In the genomic region with DNA sequence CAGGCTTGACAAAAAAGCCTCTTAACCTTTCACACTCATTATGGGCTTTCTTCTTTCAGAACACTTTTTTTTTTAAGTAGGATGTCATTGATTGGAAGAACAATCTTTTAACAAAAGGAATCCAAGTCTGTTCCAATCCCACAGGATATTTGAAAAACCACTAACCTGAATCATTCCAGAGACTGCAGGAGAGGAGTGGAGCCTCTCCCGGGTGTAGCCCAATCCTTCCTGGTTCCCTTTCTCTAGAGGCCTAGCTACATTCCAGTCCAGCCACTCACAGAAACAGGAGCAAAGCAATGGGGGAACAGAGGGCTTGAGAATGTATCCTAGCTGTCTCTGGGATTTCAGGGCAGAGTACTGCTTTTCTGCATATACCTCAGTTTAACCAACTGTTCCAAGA, we compare ENCODE assay signal across 16 cellular contexts. TPM values are rescaled to one million over a fixed set of nuclear protein-coding genes. Genes with fewer than 3 reads are reported as not detected.
A peak's percentile ranks its signal among the peaks of the same experiment; 100 is the strongest.
DNase-seq lines count a peak whose midpoint lies in the region; ATAC-seq and TF ChIP-seq lines count a peak whose summit lies in the region.
"Had no signal": no experiment of that assay in that cellular context is flagged by ENCODE, and none has a peak within 500 bp of the region (broad histone marks: within the 10 kb centered on the region; RNA-seq: fewer than 3 reads in every experiment).

No MANE protein-coding gene starts in this region.

- H3K23ac ChIP-seq in trophoblast cell (ENCODE audit: low read length): no peak overlapping the region

- H2AFZ ChIP-seq in PC-9 (0 out of 2 replicates have a peak overlapping the region, but pooled peaks have one; percentile 46), trophoblast cell (ENCODE audit: insufficient read depth, low read length, poor library complexity) (no peak overlapping the region)

- H3K79me2 ChIP-seq in PC-9 (ENCODE audit: low read depth) (no peaks in the 10 kb centered on the region), trophoblast cell (ENCODE audit: control insufficient read depth, insufficient read depth, low read length, poor library complexity) (peaks cover 3% of the 10 kb centered on the region)

- H3K4me3 ChIP-seq in PC-9 (no peak overlapping the region), trophoblast cell (ENCODE audit: low read depth, low read length) (no peak overlapping the region)
- H3K4me3 ChIP-seq: left ventricle myocardium inferior had no signal

- H3K14ac ChIP-seq in trophoblast cell (ENCODE audit: low read length): no peak overlapping the region

- peaks cover 29% of the 10 kb centered on the region for H3K79me1 ChIP-seq in trophoblast cell (ENCODE audit: low read length)

- no peaks in the 10 kb centered on the region for H4K20me1 ChIP-seq in PC-9 (ENCODE audit: insufficient read depth)

- no CpG with 5 or more reads among the region's 1 CpG for WGBS in trophoblast cell (ENCODE audit: extremely low coverage, insufficient coverage, insufficient read length)

- no peaks in the 10 kb centered on the region for H3K9me2 ChIP-seq in PC-9 (ENCODE audit: insufficient read depth)

- no peak overlapping the region for H2AK5ac ChIP-seq in trophoblast cell (ENCODE audit: low read length)

- H4K91ac ChIP-seq in trophoblast cell (ENCODE audit: low read depth, low read length): no peak overlapping the region

- H3K4me1 ChIP-seq in ES-I3 (ENCODE audit: insufficient read depth, low read length): peaks cover 26% of the 10 kb centered on the region
- 0 out of 2 replicates have a peak, but pooled peaks cover 7% of the 10 kb centered on the region for H3K4me1 ChIP-seq in PC-9 (replicated peaks; ENCODE audit: insufficient read depth)
- peaks cover 13 to 19% of the 10 kb centered on the region in 2 experiments for H3K4me1 ChIP-seq in trophoblast cell (ENCODE audit: control insufficient read depth in 1 of 2, insufficient read depth in 2 of 2, low read length in 2 of 2)

- CTCF ChIA-PET in PC-9 (lab: Charles Lee): interaction anchor here (0.6 to 2.6 kb wide), 9 partner anchors 20 to 391 kb away, joined by 3 to 53 read pairs (median 7); no protein-coding TSS in a partner anchor

- H3K9me3 ChIP-seq in ES-I3 (ENCODE audit: control insufficient read depth, insufficient read depth, low read length): no peaks in the 10 kb centered on the region
- no peaks in the 10 kb centered on the region for H3K9me3 ChIP-seq in PC-9 (ENCODE audit: insufficient read depth, low read depth)
- H3K9me3 ChIP-seq in trophoblast cell (ENCODE audit: insufficient read depth, low read depth, low read length): no peaks in the 10 kb centered on the region

- no peak overlapping the region for H2BK12ac ChIP-seq in trophoblast cell (ENCODE audit: low read length)

- H3K27ac ChIP-seq in PC-9: 0 out of 2 replicates have a peak overlapping the region, but pooled peaks have one; percentile 5
- H3K27ac ChIP-seq in trophoblast cell (ENCODE audit: low read depth, low read length): peak overlapping the region; percentile 87
- H3K27ac ChIP-seq: left ventricle myocardium inferior had no signal

- H3K18ac ChIP-seq in trophoblast cell (ENCODE audit: low read length): no peak overlapping the region

- H3K4ac ChIP-seq in trophoblast cell (ENCODE audit: low read depth, low read length): no peak overlapping the region

- no TSS peak for BruUV-seq in PC-9 (replicated peaks; lab: Mats Ljungman, UMichigan)

- peak overlapping the region; percentile 78 for H2BK5ac ChIP-seq in trophoblast cell (ENCODE audit: low read depth, low read length, poor library complexity)

- intact Hi-C loops in PC-9 (cut with micrococcal nuclease; ENCODE audit: unreplicated experiment): loop anchor here (1.0 to 5.0 kb wide), 5 partner anchors 23 to 381 kb away; a partner anchor contains a TSS

- no peak overlapping the region for H2BK120ac ChIP-seq in trophoblast cell (ENCODE audit: insufficient read depth, low read length, poor library complexity)

- H4K8ac ChIP-seq in trophoblast cell (ENCODE audit: low read depth, low read length): no peak overlapping the region

- TF ChIP-seq CTCF in PC-9 (conservative IDR thresholded peaks at IDR 0.05): no peak

- H3K36me3 ChIP-seq in ES-I3 (ENCODE audit: insufficient read depth, low read length) (no peaks in the 10 kb centered on the region), PC-9 (ENCODE audit: low read depth) (no peaks in the 10 kb centered on the region), trophoblast cell (ENCODE audit: control insufficient read depth in 1 of 2, insufficient read depth in 2 of 2, low read length in 2 of 2) (peaks cover 12% of the 10 kb centered on the region in 2 experiments)
- H3K36me3 ChIP-seq: left ventricle myocardium inferior had no signal

- H4K12ac ChIP-seq in trophoblast cell (ENCODE audit: low read depth, low read length): no peak overlapping the region

- ATAC-seq in esophagus mucosa (peak; percentile 26), GM18909 (IDR thresholded peaks at IDR 0.05; ENCODE audit: poor library complexity, unreplicated experiment) (no peak), HG02885 (IDR thresholded peaks at IDR 0.05; ENCODE audit: poor library complexity, unreplicated experiment) (no peak), GM18498 (IDR thresholded peaks at IDR 0.05; ENCODE audit: unreplicated experiment) (no peak), HG02763 (IDR thresholded peaks at IDR 0.05; ENCODE audit: unreplicated experiment) (no peak)
- ATAC-seq: stimulated activated effector memory CD8-positive, alpha-beta T cell treated with anti-CD3 and anti-CD28 coated beads, Interleukin-12 subunit alpha, Interleukin-12 subunit beta, amount 100 ng/mL, for 72 hours had no signal

- H3K4me2 ChIP-seq in PC-9 (no peak overlapping the region), trophoblast cell (ENCODE audit: low read length) (no peak overlapping the region)

- DNase-seq in PC-9: peak; percentile 42 to 49
- peak; percentile 73 to 85 for DNase-seq in trophoblast cell
- DNase-seq: activated CD4-positive, alpha-beta T cell treated with anti-CD3 and anti-CD28 coated beads, Interleukin-2, amount 10 ng/mL, durations not matched to agents 7 days and 5 days; CD4-positive, CD25-positive, alpha-beta regulatory T cell; foreskin melanocyte; left ventricle myocardium inferior; SW 1271 had no signal

- no peaks in the 10 kb centered on the region for H3F3A ChIP-seq in PC-9 (ENCODE audit: insufficient read depth, low read depth)

- peak overlapping the region; percentile 3; the same call in 1 of the 2 replicates for H3K9ac ChIP-seq in ES-I3 (ENCODE audit: low read depth, low read length)
- no peak overlapping the region for H3K9ac ChIP-seq in trophoblast cell (ENCODE audit: low read length)

- H3K27me3 ChIP-seq in PC-9 (ENCODE audit: insufficient read depth, low read depth) (no peaks in the 10 kb centered on the region), trophoblast cell (ENCODE audit: insufficient read depth, low read length) (no peaks in the 10 kb centered on the region)

- POLR2A ChIA-PET in PC-9 (lab: Charles Lee; ENCODE audit: unreplicated experiment): interaction anchor here (0.6 to 0.9 kb wide), 2 partner anchors 29 to 257 kb away, joined by 3 to 39 read pairs; no protein-coding TSS in a partner anchor

RNA-seq across cellular contexts. Expression of a gene that starts 4.3 kb away (rescaled TPM):
- total RNA-seq in PC-9 (2021): 14.6 and 18.9 TPM in 2 replicates
- 3.3 TPM for total RNA-seq in esophagus mucosa
- polyA plus RNA-seq in trophoblast cell (2013): 455 and 486 TPM in 2 replicates
- total RNA-seq: activated CD4-positive, alpha-beta T cell treated with anti-CD3 and anti-CD28 coated beads, Interleukin-2, amount 10 ng/mL, durations not matched to agents 7 days and 5 days; CD4-positive, CD25-positive, alpha-beta regulatory T cell; osteocyte had no signal
- polyA plus RNA-seq: CD4-positive, CD25-positive, alpha-beta regulatory T cell had no signal

RNA-seq across cellular contexts. Expression of a gene that starts 39.4 kb away (rescaled TPM):
- total RNA-seq in PC-9 (2021): 56.9 and 64.8 TPM in 2 replicates
- 10.6 TPM for total RNA-seq in esophagus mucosa
- polyA plus RNA-seq in trophoblast cell (2013): 62.1 and 62.8 TPM in 2 replicates

RNA-seq across cellular contexts. Expression of a gene that starts 45.7 kb away (rescaled TPM):
- total RNA-seq in PC-9 (2021): not detected in 2 replicates
- not detected for total RNA-seq in esophagus mucosa
- polyA plus RNA-seq in trophoblast cell (2013): 0.12 and 0.62 TPM in 2 replicates
- total RNA-seq: activated CD4-positive, alpha-beta T cell treated with anti-CD3 and anti-CD28 coated beads, Interleukin-2, amount 10 ng/mL, durations not matched to agents 7 days and 5 days; CD4-positive, CD25-positive, alpha-beta regulatory T cell; cerebellum; left ventricle myocardium inferior; osteocyte had no signal
- polyA plus RNA-seq: CD4-positive, CD25-positive, alpha-beta regulatory T cell had no signal
